ENCODE assay signal across 8 cellular contexts in the genomic region with DNA sequence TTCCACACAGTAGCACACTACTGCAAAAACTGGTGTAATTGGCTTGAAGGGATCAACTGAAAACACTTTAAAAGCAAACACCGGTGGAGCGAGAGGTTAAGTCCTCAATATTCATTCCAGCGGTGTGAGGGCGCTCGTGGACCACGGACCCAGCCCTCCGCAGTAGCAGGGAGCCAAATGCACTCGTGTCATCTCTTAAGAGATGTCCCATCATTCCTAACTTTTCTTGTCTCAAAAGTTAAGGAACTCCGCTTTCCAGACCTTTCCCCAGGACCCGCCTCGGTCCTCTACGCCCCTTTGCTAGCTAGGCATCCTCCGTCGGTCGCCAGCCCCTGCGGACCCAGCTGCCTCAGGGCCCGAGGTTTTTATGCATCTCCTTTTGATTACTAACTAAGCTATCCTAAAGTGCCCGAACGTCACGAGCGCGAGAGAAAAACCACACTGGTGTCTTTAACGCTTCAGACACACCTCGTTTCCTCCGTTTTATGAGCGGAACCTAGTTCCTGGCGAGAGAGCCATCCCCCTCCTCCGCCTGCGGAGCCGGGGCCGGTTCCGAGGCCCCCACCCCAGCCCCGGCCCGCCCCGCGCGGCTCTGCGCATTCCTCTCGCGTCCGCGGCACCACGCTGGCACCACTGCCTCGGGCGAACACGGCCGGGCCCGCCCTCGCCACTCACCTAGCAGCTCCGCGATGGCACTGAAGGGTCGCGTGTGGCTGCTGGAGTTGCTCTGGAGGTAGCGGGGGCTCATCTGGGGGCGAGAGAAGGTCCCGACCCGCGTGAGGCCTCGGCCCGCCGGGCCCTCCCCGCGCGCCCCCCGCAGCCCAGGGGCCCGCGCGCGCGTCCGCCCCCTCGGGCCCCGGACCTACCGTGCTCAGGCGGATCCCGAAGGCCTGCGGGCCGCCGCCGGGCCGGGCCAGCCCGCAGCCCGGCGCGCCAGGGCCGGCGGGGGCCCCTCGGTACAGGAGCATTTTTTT. TPM values are rescaled to one million over a fixed set of nuclear protein-coding genes. Genes with fewer than 3 reads are reported as not detected.
A peak's percentile ranks its signal among the peaks of the same experiment; 100 is the strongest.
DNase-seq lines count a peak whose midpoint lies in the region; ATAC-seq and TF ChIP-seq lines count a peak whose summit lies in the region.

No MANE protein-coding gene starts in this region.

- under 1% methylated on average over 88 of the region's 88 CpGs for WGBS in thymus

- peaks cover 8% of the 10 kb centered on the region for H3K4me1 Mint-ChIP-seq in activated T-helper 2 cell treated with anti-CD3 and anti-CD28 coated beads, Interferon-gamma antibody, Interleukin-2, Interleukin-4, amounts not matched to agents 10 μg/mL and 5 μg/mL and 100 μg/mL, durations not matched to agents 14 hours and 24 hours and 36 hours (ENCODE audit: low read depth)
- H3K4me1 Mint-ChIP-seq in nephron: peaks cover 22% of the 10 kb centered on the region

- ATAC-seq in GM19035 (IDR thresholded peaks at IDR 0.05; ENCODE audit: unreplicated experiment) (peak; percentile 35), HG03460 (IDR thresholded peaks at IDR 0.05; ENCODE audit: unreplicated experiment) (peak; percentile 35)

- TF ChIP-seq CTCF in nephron (IDR thresholded peaks at IDR 0.05; ENCODE audit: unreplicated experiment in 3 of 3): peak; percentile 43 to 48 (median 48)

- intact Hi-C loops in activated T-helper 2 cell treated with anti-CD3 and anti-CD28 coated beads, Interferon-gamma antibody, Interleukin-2, Interleukin-4, amounts not matched to agents 10 μg/mL and 5 μg/mL and 100 μg/mL, durations not matched to agents 14 hours and 24 hours and 36 hours (cut with micrococcal nuclease): loop anchor here (2.0 kb wide), 1 partner anchor 430 kb away; no protein-coding TSS in a partner anchor

- H3K27ac ChIP-seq in thymus (ENCODE audit: low read depth): no peak overlapping the region

- no peak overlapping the region for H3K27ac Mint-ChIP-seq in activated T-helper 2 cell treated with anti-CD3 and anti-CD28 coated beads, Interferon-gamma antibody, Interleukin-2, Interleukin-4, amounts not matched to agents 10 μg/mL and 5 μg/mL and 100 μg/mL, durations not matched to agents 14 hours and 24 hours and 36 hours
- H3K27ac Mint-ChIP-seq in nephron: peak overlapping the region; percentile 19 to 42 (median 32)

- H3K4me3 Mint-ChIP-seq in activated T-helper 2 cell treated with anti-CD3 and anti-CD28 coated beads, Interferon-gamma antibody, Interleukin-2, Interleukin-4, amounts not matched to agents 10 μg/mL and 5 μg/mL and 100 μg/mL, durations not matched to agents 14 hours and 24 hours and 36 hours (ENCODE audit: low read depth): peak overlapping the region; percentile 85
- H3K4me3 Mint-ChIP-seq in nephron: peak overlapping the region; percentile 80 to 90 (median 89)

- no peaks in the 10 kb centered on the region for H3K9me3 Mint-ChIP-seq in activated T-helper 2 cell treated with anti-CD3 and anti-CD28 coated beads, Interferon-gamma antibody, Interleukin-2, Interleukin-4, amounts not matched to agents 10 μg/mL and 5 μg/mL and 100 μg/mL, durations not matched to agents 14 hours and 24 hours and 36 hours
- H3K9me3 Mint-ChIP-seq in nephron: peaks cover 14% of the 10 kb centered on the region

- H3K27me3 Mint-ChIP-seq in activated T-helper 2 cell treated with anti-CD3 and anti-CD28 coated beads, Interferon-gamma antibody, Interleukin-2, Interleukin-4, amounts not matched to agents 10 μg/mL and 5 μg/mL and 100 μg/mL, durations not matched to agents 14 hours and 24 hours and 36 hours (ENCODE audit: low read depth): peaks cover 1% of the 10 kb centered on the region
- H3K27me3 Mint-ChIP-seq in nephron (ENCODE audit: low read depth): no peaks in the 10 kb centered on the region

- H3K36me3 ChIP-seq in NT2/D1 (ENCODE audit: insufficient read depth, insufficient read length, low read length) (peaks cover 7% of the 10 kb centered on the region), thymus (ENCODE audit: control insufficient read depth, insufficient read depth) (no peaks in the 10 kb centered on the region)

- peak overlapping the region; percentile 62 for H3K4me3 ChIP-seq in NT2/D1 (ENCODE audit: insufficient read length, low read depth)
- H3K4me3 ChIP-seq in thymus (ENCODE audit: low read length): peak overlapping the region; percentile 45

- H3K9me3 ChIP-seq in NT2/D1 (ENCODE audit: insufficient read depth, low read length): peaks cover 12% of the 10 kb centered on the region
- H3K9me3 ChIP-seq in thymus (ENCODE audit: control insufficient read depth): no peaks in the 10 kb centered on the region

- no peaks in the 10 kb centered on the region for H3K36me3 Mint-ChIP-seq in activated T-helper 2 cell treated with anti-CD3 and anti-CD28 coated beads, Interferon-gamma antibody, Interleukin-2, Interleukin-4, amounts not matched to agents 10 μg/mL and 5 μg/mL and 100 μg/mL, durations not matched to agents 14 hours and 24 hours and 36 hours (ENCODE audit: low read depth)
- H3K36me3 Mint-ChIP-seq in nephron (ENCODE audit: low read depth): no peaks in the 10 kb centered on the region

- peak; percentile 52 for DNase-seq in AG20443 (ENCODE audit: low spot score)
- no peak for DNase-seq in NT2/D1 (ENCODE audit: low read depth, low spot score)
- DNase-seq in activated T-helper 2 cell treated with anti-CD3 and anti-CD28 coated beads, Interferon-gamma antibody, Interleukin-2, Interleukin-4, amounts not matched to agents 10 μg/mL and 5 μg/mL and 100 μg/mL, durations not matched to agents 14 hours and 24 hours and 36 hours (ENCODE audit: low spot score): peak; percentile 13
- DNase-seq in fibroblast of peridontal ligament (ENCODE audit: extremely low read depth): peak; percentile 60

- peak overlapping the region; percentile 70 for H3K9ac ChIP-seq in NT2/D1 (ENCODE audit: insufficient read length, low read depth)

- H3K27me3 ChIP-seq in NT2/D1 (ENCODE audit: insufficient read depth, insufficient read length) (no peaks in the 10 kb centered on the region), thymus (ENCODE audit: control insufficient read depth, insufficient read depth) (peaks cover 6% of the 10 kb centered on the region)

- H3K4me1 ChIP-seq in NT2/D1 (ENCODE audit: insufficient read depth, insufficient read length) (no peaks in the 10 kb centered on the region), thymus (ENCODE audit: control insufficient read depth, insufficient read depth, low read length) (no peaks in the 10 kb centered on the region)

RNA-seq across cellular contexts. Expression of gene MORC4, which starts 0.7 kb away (rescaled TPM):
- 5.6 and 5.7 TPM in 2 replicates for total RNA-seq in activated T-helper 2 cell treated with anti-CD3 and anti-CD28 coated beads, Interferon-gamma antibody, Interleukin-2, Interleukin-4, amounts not matched to agents 10 μg/mL and 5 μg/mL and 100 μg/mL, durations not matched to agents 14 hours and 24 hours and 36 hours
- polyA plus RNA-seq in thymus: 5.8 TPM
